ENCODE assay signal across 1 cellular context in genomic region chr2:75716406-75716805, GRCh38.
TF ChIP-seq lines count a peak whose summit lies in the region.

No MANE protein-coding gene starts in this region.

TF ChIP-seq in IMR-90, 13 proteins besides CTCF, POLR2A, EP300 and RAD21 (continued from another document):
- no peak for TF ChIP-seq CEBPB (IDR thresholded peaks at IDR 0.05; ENCODE audit: low read depth, low read length)
- TF ChIP-seq SMC3 (IDR thresholded peaks at IDR 0.05; ENCODE audit: low read depth, low read length) = no peak
- no peak for TF ChIP-seq RCOR1 (IDR thresholded peaks at IDR 0.05; ENCODE audit: insufficient replicate concordance, low read length)
- TF ChIP-seq MXI1 (IDR thresholded peaks at IDR 0.05; ENCODE audit: borderline replicate concordance, low read depth, low read length) = no peak
- no peak for TF ChIP-seq FOS (IDR thresholded peaks at IDR 0.05; ENCODE audit: low read depth, low read length)
- no peak for TF ChIP-seq CHD1 (IDR thresholded peaks at IDR 0.05; ENCODE audit: low read depth, low read length)
